In the genomic region with DNA sequence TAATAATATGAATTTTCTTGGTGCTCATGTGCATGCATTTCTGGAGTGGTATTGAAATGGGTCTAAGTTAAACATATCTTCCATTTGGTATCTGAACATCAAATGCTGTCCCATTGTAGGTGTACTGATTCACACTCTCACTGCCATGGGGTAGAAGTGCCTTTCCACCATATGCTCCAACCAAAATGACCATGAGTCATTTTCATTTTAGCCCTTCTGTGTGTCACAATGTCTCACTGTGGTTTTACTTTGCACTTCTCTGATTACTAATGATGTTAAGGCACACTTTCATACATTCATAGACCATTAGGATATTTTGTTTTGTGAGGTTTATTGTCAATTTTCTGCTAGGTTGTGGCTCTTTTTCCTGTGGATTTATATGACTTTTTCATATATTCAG, we compare ENCODE assay signal across 26 cellular contexts.
A peak's percentile ranks its signal among the peaks of the same experiment; 100 is the strongest.
DNase-seq lines count a peak whose midpoint lies in the region; ATAC-seq, FAIRE-seq and TF ChIP-seq lines count a peak whose summit lies in the region.
"Had no signal": no experiment of that assay in that cellular context is flagged by ENCODE, and none has a peak within 500 bp of the region (broad histone marks: within the 10 kb centered on the region; RNA-seq: fewer than 3 reads in every experiment).

No MANE protein-coding gene starts in this region.

- no peaks in the 10 kb centered on the region for H3K9me2 ChIP-seq in GM23248 (ENCODE audit: insufficient read depth)
- H3K9me2 ChIP-seq: SK-N-SH had no signal

- H3K9ac ChIP-seq in GM23248 (no peak overlapping the region), keratinocyte (ENCODE audit: control insufficient read depth, extremely low read depth, insufficient read depth, low read length) (no peak overlapping the region)
- H3K9ac ChIP-seq: SK-N-SH had no signal

- no peak overlapping the region for H3K4me3 ChIP-seq in GM23248
- no peak overlapping the region for H3K4me3 ChIP-seq in astrocyte of the spinal cord (ENCODE audit: low read depth, low read length)
- no peak overlapping the region for H3K4me3 ChIP-seq in keratinocyte (ENCODE audit: control insufficient read depth in 2 of 3, extremely low read depth in 1 of 3, insufficient read depth in 2 of 3, low read depth in 1 of 3, low read length in 3 of 3)
- H3K4me3 ChIP-seq in uterus = no peak overlapping the region
- H3K4me3 ChIP-seq: cardiac muscle cell, GM12878, K562 had no signal

- H3K27me3 ChIP-seq in GM23248 (replicated peaks; ENCODE audit: insufficient read depth) (no peaks in the 10 kb centered on the region), keratinocyte (ENCODE audit: control insufficient read depth, extremely low read depth, insufficient read depth, low read length) (no peaks in the 10 kb centered on the region), uterus (no peaks in the 10 kb centered on the region)
- H3K27me3 ChIP-seq: cardiac muscle cell had no signal

- intact Hi-C loops in uterus (cut with DNase I; ENCODE audit: low total_unique reads) = no loop called here

- no peaks in the 10 kb centered on the region for H3K9me1 ChIP-seq in keratinocyte (ENCODE audit: control insufficient read depth, extremely low read depth, insufficient read depth, low read length)

- no peaks in the 10 kb centered on the region for H3K9me3 ChIP-seq in GM23248 (ENCODE audit: low read depth)
- no peaks in the 10 kb centered on the region for H3K9me3 ChIP-seq in keratinocyte (ENCODE audit: control insufficient read depth, low read depth, low read length)
- H3K9me3 ChIP-seq in uterus = no peaks in the 10 kb centered on the region
- H3K9me3 ChIP-seq: SK-N-SH had no signal

- TF ChIP-seq CTCF in astrocyte of the spinal cord (IDR thresholded peaks at IDR 0.05; ENCODE audit: low read depth, low read length) (no peak), keratinocyte (optimal IDR thresholded peaks at IDR 0.05 in 1 of 3, IDR thresholded peaks at IDR 0.05 in 1 of 3, conservative IDR thresholded peaks at IDR 0.05 in 1 of 3; ENCODE audit: extremely low read depth in 1 of 3, insufficient read depth in 2 of 3, low read length in 3 of 3) (no peak), uterus (IDR thresholded peaks at IDR 0.05) (no peak)

- H3K4me2 ChIP-seq in GM23248 (ENCODE audit: unreplicated experiment) (no peak overlapping the region), keratinocyte (ENCODE audit: control insufficient read depth, extremely low read depth, insufficient read depth, low read depth, low read length) (no peak overlapping the region)
- H3K4me2 ChIP-seq: SK-N-SH had no signal

- in situ Hi-C loops in GM23248 (cut with MboI) = no loop called here
- in situ Hi-C loops in astrocyte of the spinal cord (cut with HindIII; ENCODE audit: low sequenced_read_pairs) = no loop called here

- dilution Hi-C loops in keratinocyte (cut with MboI; ENCODE audit: extremely low pct_ligation_motif_present, low sequenced_read_pairs) = no loop called here

- H3K36me3 ChIP-seq in GM23248 (ENCODE audit: low read depth) (no peaks in the 10 kb centered on the region), keratinocyte (ENCODE audit: control insufficient read depth in 2 of 2, extremely low read depth in 1 of 2, insufficient read depth in 2 of 2, low read length in 2 of 2) (no peaks in the 10 kb centered on the region), uterus (no peaks in the 10 kb centered on the region)
- H3K36me3 ChIP-seq: cardiac muscle cell had no signal

- H3F3A ChIP-seq in GM23248 (ENCODE audit: insufficient read depth) = peaks cover 14% of the 10 kb centered on the region; the same call in 1 of the 2 replicates

- peak; percentile 81 for FAIRE-seq in keratinocyte (lab: Jason Lieb, UNC)
- FAIRE-seq: GM12878, K562 had no signal

- H2AFZ ChIP-seq in GM23248 = no peak overlapping the region
- H2AFZ ChIP-seq in keratinocyte (ENCODE audit: control insufficient read depth, low read length) = no peak overlapping the region

- peak; percentile 72 for DNase-seq in GM23248
- peak; percentile 4 for DNase-seq in MV-4-11 (lab: John Stamatoyannopoulos, UW)
- DNase-seq in astrocyte of the spinal cord (ENCODE audit: low read depth, low spot score) = peak; percentile 50
- DNase-seq in keratinocyte (ENCODE audit: low read depth, low spot score) = no peak
- no peak for DNase-seq in NCI-H510A (lab: John Stamatoyannopoulos, UW)
- no peak for DNase-seq in uterus
- no peak for DNase-seq in hypothalamus (lab: John Stamatoyannopoulos, UW)
- DNase-seq: activated CD4-positive, alpha-beta T cell treated with anti-CD3 and anti-CD28 coated beads, Interleukin-2, amount 10 ng/mL, durations not matched to agents 7 days and 5 days; activated naive CD4-positive, alpha-beta T cell treated with Interleukin-2 at 50 U/mL for 16 hours; activated T-cell treated with anti-CD3 and anti-CD28 coated beads, Interleukin-2, amount 50 U/mL, for 48 hours; Calu3; left ventricle myocardium superior; midbrain; NCI-H1048; NCI-H187; NCI-H2171 treated with DMSO at 0.1 percent for 48 hours; NCI-H524 treated with DMSO at 0.1 percent for 48 hours; retina; RPMI8226; SK-N-SH had no signal

- no peak overlapping the region for H3K27ac ChIP-seq in GM23248
- no peak overlapping the region for H3K27ac ChIP-seq in keratinocyte (ENCODE audit: control insufficient read depth, insufficient read depth, low read length)
- H3K27ac ChIP-seq in uterus = no peak overlapping the region
- H3K27ac ChIP-seq: C4-2B, cardiac muscle cell had no signal

- peaks cover 12% of the 10 kb centered on the region; the same call in 1 of the 2 replicates for H3K4me1 ChIP-seq in GM23248 (ENCODE audit: insufficient read depth)
- no peaks in the 10 kb centered on the region for H3K4me1 ChIP-seq in keratinocyte (ENCODE audit: control insufficient read depth, extremely low read depth, insufficient read depth, low read length)
- H3K4me1 ChIP-seq in uterus = no peaks in the 10 kb centered on the region

- H3K79me2 ChIP-seq in GM23248 (ENCODE audit: insufficient read depth) (no peaks in the 10 kb centered on the region), keratinocyte (ENCODE audit: control insufficient read depth, insufficient read depth, low read length) (no peaks in the 10 kb centered on the region)

- H4K20me1 ChIP-seq in GM23248 (ENCODE audit: insufficient read depth) (no peaks in the 10 kb centered on the region), keratinocyte (ENCODE audit: control insufficient read depth, extremely low read depth, insufficient read depth, low read length) (no peaks in the 10 kb centered on the region)

- no peak for TF ChIP-seq POLR2A in uterus (IDR thresholded peaks at IDR 0.05)

- ATAC-seq in GM21619 (IDR thresholded peaks at IDR 0.05; ENCODE audit: unreplicated experiment) = no peak
- ATAC-seq: GM12878; K562; left ventricle myocardium superior; natural killer cell treated with Interleukin-12 subunit alpha and Interleukin-12 subunit beta and Interleukin-15 and Interleukin-18, amount 100 ng/mL, for 72 hours had no signal

Comparison
In these comparisons a context has a peak if more than half of its experiments do, and no peak if none do; other contexts are left out.
1. DNase-seq: peak in GM23248 (single experiment), MV-4-11 (single experiment) and astrocyte of the spinal cord (single experiment); none in keratinocyte (single experiment), NCI-H510A (single experiment), uterus (0 of 2) and hypothalamus (0 of 51).